Comparison of ENCODE assay signal across 8 cellular contexts in genomic region chrX:3712870-3713224, GRCh38. TPM values are rescaled to one million over a fixed set of nuclear protein-coding genes. Genes with fewer than 3 reads are reported as not detected.
DNase-seq lines count a peak whose midpoint lies in the region; ATAC-seq and TF ChIP-seq lines count a peak whose summit lies in the region.

No MANE protein-coding gene starts in this region.

- TF ChIP-seq CTCF in astrocyte of the cerebellum (IDR thresholded peaks at IDR 0.05; ENCODE audit: low read depth, low read length, missing control alignments) (no peak), lung (IDR thresholded peaks at IDR 0.05; ENCODE audit: control extremely low read depth, extremely low read depth) (no peak), tibial nerve (IDR thresholded peaks at IDR 0.05) (no peak)

- DNase-seq in astrocyte of the cerebellum (ENCODE audit: low read depth) (no peak), lung (ENCODE audit: low spot score) (no peak), tibial nerve (ENCODE audit: low spot score in 2 of 2) (no peak), COR-L47 (lab: John Stamatoyannopoulos, UW) (no peak), NCI-H1417 treated with DMSO at 0.1 percent for 48 hours (lab: John Stamatoyannopoulos, UW) (no peak)

- peaks cover 18 to 51% (median 45%) of the 10 kb centered on the region in 10 experiments for H3K4me1 ChIP-seq in BLaER1 treated with 17β-estradiol and CSF1 and Interleukin-3, amounts not matched to agents 10 nM and 100 nM
- no peaks in the 10 kb centered on the region for H3K4me1 ChIP-seq in lung (ENCODE audit: control insufficient read depth in 2 of 2, insufficient read depth in 2 of 2, low read length in 2 of 2)
- H3K4me1 ChIP-seq in tibial nerve, result no peaks in the 10 kb centered on the region

- H4K20me1 ChIP-seq in BLaER1 treated with 17β-estradiol and CSF1 and Interleukin-3, amounts not matched to agents 10 nM and 100 nM, result peaks cover 6 to 53% (median 43%) of the 10 kb centered on the region in 11 experiments; a peak in 20 of 22 replicates

- peak overlapping the region; percentile 86 to 99 (median 97) for H3K9ac ChIP-seq in BLaER1 treated with 17β-estradiol and CSF1 and Interleukin-3, amounts not matched to agents 10 nM and 100 nM

- 0 to 1% methylated on average over 11 to 38 of the region's 38 CpGs for WGBS in lung, 2 donors
- 0% methylated on average over 30 of the region's 38 CpGs; no CpG with 5 or more reads in 1 of the 2 donors for WGBS in tibial nerve, 2 donors

- peak overlapping the region; percentile 79 to 98 (median 92) for H3K4me2 ChIP-seq in BLaER1 treated with 17β-estradiol and CSF1 and Interleukin-3, amounts not matched to agents 10 nM and 100 nM

- in situ Hi-C loops in astrocyte of the cerebellum (cut with HindIII; ENCODE audit: low sequenced_read_pairs), result no loop called here

- no peak for TF ChIP-seq EP300 in tibial nerve (IDR thresholded peaks at IDR 0.05)

- H3K4me3 ChIP-seq in BLaER1 treated with 17β-estradiol and CSF1 and Interleukin-3, amounts not matched to agents 10 nM and 100 nM, result peak overlapping the region; percentile 87 to 100 (median 98)
- H3K4me3 ChIP-seq in astrocyte of the cerebellum (ENCODE audit: low read depth, low read length), result peak overlapping the region; percentile 57
- H3K4me3 ChIP-seq in lung, result peak overlapping the region; percentile 71
- peak overlapping the region; percentile 62 to 84 (median 68) for H3K4me3 ChIP-seq in tibial nerve

- H3K9me3 ChIP-seq in BLaER1 treated with 17β-estradiol and CSF1 and Interleukin-3, amounts not matched to agents 10 nM and 100 nM (replicated peaks in 1 of 11), result peaks cover 0 to 4% (median 0%) of the 10 kb centered on the region in 11 experiments; a peak in 2 of 22 replicates
- H3K9me3 ChIP-seq in lung (ENCODE audit: control insufficient read depth in 2 of 2, insufficient read depth in 1 of 2, low read length in 1 of 2), result no peaks in the 10 kb centered on the region
- no peaks in the 10 kb centered on the region for H3K9me3 ChIP-seq in tibial nerve

- no peak for TF ChIP-seq POLR2A in tibial nerve (IDR thresholded peaks at IDR 0.05)

- ATAC-seq in GM19438 (IDR thresholded peaks at IDR 0.05; ENCODE audit: low read depth, unreplicated experiment) (peak; percentile 11), HG03460 (IDR thresholded peaks at IDR 0.05; ENCODE audit: unreplicated experiment) (peak; percentile 17), lung (ENCODE audit: insufficient read depth, low FRiP score) (peak; percentile 1)

- peaks cover 0 to 29% (median 17%) of the 10 kb centered on the region in 11 experiments; a peak in 17 of 22 replicates for H3K36me3 ChIP-seq in BLaER1 treated with 17β-estradiol and CSF1 and Interleukin-3, amounts not matched to agents 10 nM and 100 nM
- H3K36me3 ChIP-seq in lung (ENCODE audit: control insufficient read depth in 2 of 2, insufficient read depth in 2 of 2, low read length in 2 of 2) (no peaks in the 10 kb centered on the region), tibial nerve (no peaks in the 10 kb centered on the region)

- H3K27me3 ChIP-seq in BLaER1 treated with 17β-estradiol and CSF1 and Interleukin-3, amounts not matched to agents 10 nM and 100 nM, result no peaks in the 10 kb centered on the region
- H3K27me3 ChIP-seq in lung (ENCODE audit: control insufficient read depth, insufficient read depth) (no peaks in the 10 kb centered on the region), tibial nerve (no peaks in the 10 kb centered on the region)

- peak overlapping the region; percentile 76 to 96 (median 95) for H3K27ac ChIP-seq in BLaER1 treated with 17β-estradiol and CSF1 and Interleukin-3, amounts not matched to agents 10 nM and 100 nM
- peak overlapping the region; percentile 56 to 79 for H3K27ac ChIP-seq in lung (ENCODE audit: low read depth in 1 of 2, low read length in 1 of 2)
- peak overlapping the region; percentile 73 to 92 (median 90) for H3K27ac ChIP-seq in tibial nerve

RNA-seq across cellular contexts. Expression of gene PRKX, which starts 0.6 kb away (rescaled TPM):
- total RNA-seq in lung (10 to 100 TPM; 11.0 to 16.3 TPM), tibial nerve (10 to 100 TPM; 32.2 to 37.8 (median 34.1) TPM)
- 1 to 10 TPM; 5.5 to 6.0 TPM for polyA plus RNA-seq in lung
